In genomic region chr19:50058425-50058824, GRCh38 we compare ENCODE assay signal across 18 cellular contexts.
DNase-seq lines count a peak whose midpoint lies in the region; ATAC-seq lines count a peak whose summit lies in the region.
"Had no signal": no experiment of that assay in that cellular context is flagged by ENCODE, and none has a peak within 500 bp of the region (broad histone marks: within the 10 kb centered on the region; RNA-seq: fewer than 3 reads in every experiment).

No MANE protein-coding gene starts in this region.

- no peaks in the 10 kb centered on the region for H3K36me3 ChIP-seq in adipocyte (ENCODE audit: control insufficient read depth, insufficient read depth, low read length, severe bottlenecking)
- no peaks in the 10 kb centered on the region for H3K36me3 ChIP-seq in iPS-20b (ENCODE audit: insufficient read depth, low read depth, low read length)

- H3K4me3 ChIP-seq in adipocyte (ENCODE audit: low read length) (peak overlapping the region; percentile 2), iPS-20b (ENCODE audit: low read length) (peak overlapping the region; percentile 30; the same call in 1 of the 2 replicates)
- H3K4me3 ChIP-seq: GM12878, GM23338 had no signal

- H3K9ac ChIP-seq in adipocyte (ENCODE audit: low read length) (no peak overlapping the region), iPS-20b (ENCODE audit: low read depth, low read length) (no peak overlapping the region)
- H3K9ac ChIP-seq: BLaER1 treated with 17β-estradiol and CSF1 and Interleukin-3, amounts not matched to agents 10 nM and 100 nM had no signal

- no peaks in the 10 kb centered on the region for H3K27me3 ChIP-seq in adipocyte (replicated peaks; ENCODE audit: control insufficient read depth, insufficient read depth, low read length)
- no peaks in the 10 kb centered on the region for H3K27me3 ChIP-seq in iPS-20b (ENCODE audit: insufficient read depth, low read length)
- H3K27me3 ChIP-seq: BLaER1 treated with 17β-estradiol and CSF1 and Interleukin-3, amounts not matched to agents 10 nM and 100 nM had no signal

- ATAC-seq in GM21381 (IDR thresholded peaks at IDR 0.05; ENCODE audit: unreplicated experiment), result no peak
- ATAC-seq: GM12878, GM23338, HCT116 had no signal

- H3K4me1 ChIP-seq in adipocyte (ENCODE audit: control insufficient read depth, insufficient read depth, low read length) (no peaks in the 10 kb centered on the region), iPS-20b (ENCODE audit: insufficient read depth, low read length) (no peaks in the 10 kb centered on the region)
- H3K4me1 ChIP-seq: BLaER1 treated with 17β-estradiol and CSF1 and Interleukin-3, amounts not matched to agents 10 nM and 100 nM had no signal

- peak; percentile 21 for DNase-seq in NCI-H2171 treated with DMSO at 0.1 percent for 48 hours (lab: John Stamatoyannopoulos, UW)
- DNase-seq in NCI-H2171 (lab: John Stamatoyannopoulos, UW), result no peak
- no peak for DNase-seq in adipocyte (ENCODE audit: low read depth)
- DNase-seq in KG1 (lab: John Stamatoyannopoulos, UW), result no peak
- DNase-seq: CD4-positive, alpha-beta T cell; CD8-positive, alpha-beta memory T cell; DMS 273 treated with DMSO at 0.1 percent for 48 hours; DMS79; EL; GDM1; H9 had no signal

- H3K27ac ChIP-seq in iPS-20b (ENCODE audit: low read length), result no peak overlapping the region
- H3K27ac ChIP-seq: 22Rv1; BLaER1 treated with 17β-estradiol and CSF1 and Interleukin-3, amounts not matched to agents 10 nM and 100 nM had no signal

- H3K9me3 ChIP-seq in adipocyte (ENCODE audit: control insufficient read depth, low read length) (peaks cover 39% of the 10 kb centered on the region), iPS-20b (ENCODE audit: insufficient read depth, low read depth, low read length) (peaks cover 78% of the 10 kb centered on the region)
